ENCODE assay signal across 27 cellular contexts in genomic region chr3:60513241-60513640, GRCh38.
"Had no signal": no experiment of that assay in that cellular context is flagged by ENCODE, and none has a peak within 500 bp of the region (broad histone marks: within the 10 kb centered on the region; RNA-seq: fewer than 3 reads in every experiment).

No MANE protein-coding gene starts in this region.

- FAIRE-seq: endometrium, islet of Langerhans, keratinocyte had no signal

- H3K4me3 ChIP-seq: colonic mucosa, esophagus squamous epithelium, gastrocnemius medialis, heart right ventricle, left lung, lower lobe of right lung, mucosa of descending colon had no signal

- H3K9me3 Mint-ChIP-seq: dendritic cell treated with granulocyte-macrophage colony-stimulating factor and Interleukin-4, amounts not matched to agents 40 ng/mL and 50 ng/mL, for 4 days; effector memory CD8-positive, alpha-beta T cell had no signal

- DNase-seq: colonic mucosa; cortex of kidney; effector CD8-positive, alpha-beta T cell; effector memory CD8-positive, alpha-beta T cell; endodermal cell; erythroblast; esophagus squamous epithelium; foreskin fibroblast; foreskin melanocyte; gastrocnemius medialis; glutamatergic neuron; head of caudate nucleus; heart right ventricle; hippocampal formation; left cardiac atrium; left lung; left ventricle myocardium superior; lower lobe of right lung; mesenchymal stem cell; mucosa of descending colon had no signal

- H3K27me3 ChIP-seq: colonic mucosa, esophagus squamous epithelium, gastrocnemius medialis, heart right ventricle, left lung had no signal

- H3K27ac Mint-ChIP-seq: dendritic cell treated with granulocyte-macrophage colony-stimulating factor and Interleukin-4, amounts not matched to agents 40 ng/mL and 50 ng/mL, for 4 days; effector memory CD8-positive, alpha-beta T cell; endodermal cell; mesothelial cell of epicardium had no signal

- H3K4me3 Mint-ChIP-seq: dendritic cell treated with granulocyte-macrophage colony-stimulating factor and Interleukin-4, amounts not matched to agents 40 ng/mL and 50 ng/mL, for 4 days; effector memory CD8-positive, alpha-beta T cell; endodermal cell; mesothelial cell of epicardium had no signal

- ATAC-seq: effector memory CD8-positive, alpha-beta T cell; esophagus mucosa; gastrocnemius medialis; heart right ventricle; left lung; left ventricle myocardium superior; lower lobe of right lung; mucosa of descending colon had no signal

- H3K27me3 Mint-ChIP-seq: dendritic cell treated with granulocyte-macrophage colony-stimulating factor and Interleukin-4, amounts not matched to agents 40 ng/mL and 50 ng/mL, for 4 days; effector memory CD8-positive, alpha-beta T cell had no signal

- H3K36me3 ChIP-seq: colonic mucosa, esophagus squamous epithelium, gastrocnemius medialis, heart right ventricle, left lung, lower lobe of right lung had no signal

- H3K9me3 ChIP-seq: colonic mucosa, esophagus squamous epithelium, gastrocnemius medialis, left lung, lower lobe of right lung, mucosa of descending colon had no signal

- H3K4me1 ChIP-seq: colonic mucosa, esophagus squamous epithelium, gastrocnemius medialis, left lung, lower lobe of right lung had no signal

- H3K27ac ChIP-seq: colonic mucosa, epithelial cell of prostate, esophagus squamous epithelium, gastrocnemius medialis, heart right ventricle, left lung, lower lobe of right lung had no signal
